ENCODE assay signal across 7 cellular contexts in the genomic region with DNA sequence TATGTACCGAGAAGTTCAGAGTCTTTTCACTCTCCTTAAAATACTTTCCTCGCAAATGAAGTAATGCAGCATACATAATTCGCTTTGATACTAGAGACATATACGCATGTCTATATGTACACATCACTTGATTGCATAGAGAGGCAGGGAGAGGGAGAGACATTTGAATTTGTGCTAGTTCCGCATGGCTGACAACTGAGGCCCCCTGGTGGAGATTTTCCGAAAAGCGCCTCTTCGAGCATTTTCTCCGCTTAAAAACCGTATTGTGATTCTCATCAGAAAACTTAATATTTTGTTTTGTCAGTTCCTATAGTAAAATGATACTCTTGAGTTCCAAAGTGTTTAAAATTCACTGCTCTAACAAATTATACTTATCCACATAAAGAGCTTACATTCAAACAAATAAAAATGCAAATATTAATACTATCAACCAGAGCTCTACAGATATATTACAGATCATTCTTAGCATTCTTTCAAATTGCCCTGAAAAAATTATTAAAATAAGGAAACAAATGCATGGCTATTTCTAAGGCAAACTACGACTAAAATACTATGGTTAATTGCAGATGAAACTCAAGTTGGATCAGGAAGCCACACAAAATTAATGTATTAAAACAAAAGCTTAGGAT. TPM values are rescaled to one million over a fixed set of nuclear protein-coding genes. Genes with fewer than 3 reads are reported as not detected.
DNase-seq lines count a peak whose midpoint lies in the region; ATAC-seq, FAIRE-seq and TF ChIP-seq lines count a peak whose summit lies in the region.

No MANE protein-coding gene starts in this region.

- peak overlapping the region; percentile 55 for H3K4me3 ChIP-seq in coronary artery

- no peak overlapping the region for H3K27ac ChIP-seq in coronary artery

- peak; percentile 77 for TF ChIP-seq CTCF in coronary artery (IDR thresholded peaks at IDR 0.05)

- no peak for TF ChIP-seq POLR2A in GM12892 (IDR thresholded peaks at IDR 0.05; ENCODE audit: low read depth, low read length)

- no peak for ATAC-seq in HG02938 (IDR thresholded peaks at IDR 0.05; ENCODE audit: unreplicated experiment)

- DNase-seq in GM12892 (ENCODE audit: insufficient read length) (no peak), NCI-H2227 treated with DMSO at 0.1 percent for 48 hours (lab: John Stamatoyannopoulos, UW) (peak; percentile 61), coronary artery (ENCODE audit: low spot score) (no peak), medulla oblongata (ENCODE audit: extremely low spot score) (peak; percentile 88)
- DNase-seq in activated CD4-positive, alpha-beta T cell treated with anti-CD3 and anti-CD28 coated beads for 4 hours = peak; percentile 45 to 70
- DNase-seq in stimulated activated CD8-positive, alpha-beta memory T cell treated with anti-CD3 and anti-CD28 coated beads, Interleukin-4, amount 100 ng/mL, for 4 hours (ENCODE audit: low read depth in 2 of 2, low spot score in 1 of 2) = peak; percentile 27 to 51

- peak; percentile 44 for FAIRE-seq in GM12892 (lab: Jason Lieb, UNC)

RNA-seq across cellular contexts. Expression of a gene that starts 0.6 kb away (rescaled TPM):
- polyA plus RNA-seq in GM12892 (2012; ENCODE audit: missing spikeins) = 0.06 TPM

RNA-seq across cellular contexts. Expression of a gene that starts 15.1 kb away (rescaled TPM):
- polyA plus RNA-seq in GM12892 (2012; ENCODE audit: missing spikeins) = 24.3 TPM

Comparison
In these comparisons a context has a peak if more than half of its experiments do, and no peak if none do; other contexts are left out.
1. DNase-seq: peak in NCI-H2227 treated with DMSO at 0.1 percent for 48 hours (single experiment), activated CD4-positive, alpha-beta T cell treated with anti-CD3 and anti-CD28 coated beads for 4 hours (2 of 2), medulla oblongata (single experiment) and stimulated activated CD8-positive, alpha-beta memory T cell treated with anti-CD3 and anti-CD28 coated beads, Interleukin-4, amount 100 ng/mL, for 4 hours (2 of 2); none in GM12892 (single experiment) and coronary artery (single experiment).